3 cellular contexts compared by ENCODE assay signal in the genomic region with DNA sequence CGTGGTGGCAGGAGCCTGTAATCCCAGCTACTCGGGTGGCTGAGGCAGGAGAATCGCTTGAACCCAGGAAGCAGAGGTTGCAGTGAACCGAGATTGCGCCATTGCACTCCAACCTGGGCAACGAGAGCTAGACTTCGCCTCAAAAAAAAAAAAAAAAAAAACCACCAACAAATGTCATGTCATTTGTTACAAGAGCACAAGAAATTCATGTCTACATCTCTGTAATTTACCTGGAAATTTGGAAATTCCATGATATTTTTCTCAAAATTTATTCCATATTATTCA.
A peak's percentile ranks its signal among the peaks of the same experiment; 100 is the strongest.
TF ChIP-seq lines count a peak whose summit lies in the region.

No MANE protein-coding gene starts in this region.

TF ChIP-seq in liver, 16 proteins besides CTCF, POLR2A, EP300 and RAD21:
- no peak for TF ChIP-seq NR2F2 (IDR thresholded peaks at IDR 0.05)
- peak; percentile 14 for TF ChIP-seq YY1 (IDR thresholded peaks at IDR 0.05)

TF ChIP-seq in HepG2, 621 proteins besides CTCF, POLR2A, EP300 and RAD21:
- TF ChIP-seq KDM5A (IDR thresholded peaks at IDR 0.05; ENCODE audit: borderline replicate concordance, low read length) (no peak), DNMT3B (CRISPR knock-in tag; conservative IDR thresholded peaks at IDR 0.05) (no peak), NR3C1 (CRISPR knock-in tag; IDR thresholded peaks at IDR 0.05) (no peak), TBP (CRISPR knock-in tag; IDR thresholded peaks at IDR 0.05) (no peak), KDM2A (CRISPR knock-in tag; IDR thresholded peaks at IDR 0.05; ENCODE audit: borderline replicate concordance, low read depth) (no peak), ZNF883 (CRISPR knock-in tag; IDR thresholded peaks at IDR 0.05; ENCODE audit: not compliant biosample characterization) (no peak), ZNF614 (CRISPR knock-in tag; IDR thresholded peaks at IDR 0.05; ENCODE audit: borderline replicate concordance) (no peak), HNF4A (CRISPR knock-in tag; IDR thresholded peaks at IDR 0.05) (no peak), ZNF879 (CRISPR knock-in tag; IDR thresholded peaks at IDR 0.05) (no peak)

TF ChIP-seq in K562, 482 proteins besides CTCF, POLR2A, EP300 and RAD21:
- TF ChIP-seq, protein P1, sequence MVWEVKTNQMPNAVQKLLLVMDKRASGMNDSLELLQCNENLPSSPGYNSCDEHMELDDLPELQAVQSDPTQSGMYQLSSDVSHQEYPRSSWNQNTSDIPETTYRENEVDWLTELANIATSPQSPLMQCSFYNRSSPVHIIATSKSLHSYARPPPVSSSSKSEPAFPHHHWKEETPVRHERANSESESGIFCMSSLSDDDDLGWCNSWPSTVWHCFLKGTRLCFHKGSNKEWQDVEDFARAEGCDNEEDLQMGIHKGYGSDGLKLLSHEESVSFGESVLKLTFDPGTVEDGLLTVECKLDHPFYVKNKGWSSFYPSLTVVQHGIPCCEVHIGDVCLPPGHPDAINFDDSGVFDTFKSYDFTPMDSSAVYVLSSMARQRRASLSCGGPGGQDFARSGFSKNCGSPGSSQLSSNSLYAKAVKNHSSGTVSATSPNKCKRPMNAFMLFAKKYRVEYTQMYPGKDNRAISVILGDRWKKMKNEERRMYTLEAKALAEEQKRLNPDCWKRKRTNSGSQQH (CRISPR knock-in tag; IDR thresholded peaks at IDR 0.05) = no peak
- TF ChIP-seq, protein P2, sequence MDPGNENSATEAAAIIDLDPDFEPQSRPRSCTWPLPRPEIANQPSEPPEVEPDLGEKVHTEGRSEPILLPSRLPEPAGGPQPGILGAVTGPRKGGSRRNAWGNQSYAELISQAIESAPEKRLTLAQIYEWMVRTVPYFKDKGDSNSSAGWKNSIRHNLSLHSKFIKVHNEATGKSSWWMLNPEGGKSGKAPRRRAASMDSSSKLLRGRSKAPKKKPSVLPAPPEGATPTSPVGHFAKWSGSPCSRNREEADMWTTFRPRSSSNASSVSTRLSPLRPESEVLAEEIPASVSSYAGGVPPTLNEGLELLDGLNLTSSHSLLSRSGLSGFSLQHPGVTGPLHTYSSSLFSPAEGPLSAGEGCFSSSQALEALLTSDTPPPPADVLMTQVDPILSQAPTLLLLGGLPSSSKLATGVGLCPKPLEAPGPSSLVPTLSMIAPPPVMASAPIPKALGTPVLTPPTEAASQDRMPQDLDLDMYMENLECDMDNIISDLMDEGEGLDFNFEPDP (CRISPR knock-in tag; IDR thresholded peaks at IDR 0.05) = no peak
- TF ChIP-seq ZNF830 (CRISPR knock-in tag; IDR thresholded peaks at IDR 0.05) = no peak
- no peak for TF ChIP-seq CEBPG (CRISPR knock-in tag; IDR thresholded peaks at IDR 0.05)
- TF ChIP-seq CEBPG (tag; conservative IDR thresholded peaks at IDR 0.05 in 1 of 2, IDR thresholded peaks at IDR 0.05 in 1 of 2) = 0 out of 4 replicates have a peak, but pooled peaks of 1 of the 2 experiments have one; percentile 21
- no peak for TF ChIP-seq MAFG (tag; conservative IDR thresholded peaks at IDR 0.05)
- TF ChIP-seq CEBPB (tag; IDR thresholded peaks at IDR 0.05) = 0 out of 2 replicates have a peak, but pooled peaks have one; percentile 24
- no peak for TF ChIP-seq ARID1B (IDR thresholded peaks at IDR 0.05)
